Comparison of ENCODE assay signal across 1 cellular context in the genomic region with DNA sequence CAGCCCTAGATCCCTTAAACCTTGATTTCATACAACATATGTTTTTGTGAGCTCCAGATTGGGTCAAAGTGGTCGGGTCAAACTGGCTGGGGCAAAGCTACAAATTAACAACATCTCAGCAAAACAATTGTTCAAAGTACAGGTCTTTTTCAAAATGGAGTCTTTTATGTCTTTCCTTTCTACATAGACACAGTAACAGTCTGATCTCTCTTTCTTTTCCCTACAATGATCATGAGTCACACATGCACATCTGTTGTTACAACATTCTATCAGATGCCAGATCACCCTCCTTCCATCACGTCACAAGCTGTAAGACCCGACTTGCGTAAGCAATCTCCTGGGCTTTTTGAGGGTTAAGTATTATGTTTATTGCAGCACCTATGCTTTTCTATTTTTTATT.
TF ChIP-seq lines count a peak whose summit lies in the region.

No MANE protein-coding gene starts in this region.

TF ChIP-seq in K562, 482 proteins besides CTCF, POLR2A, EP300 and RAD21 (continued from another document and continues in another):
- TF ChIP-seq PYGO2 (tag; IDR thresholded peaks at IDR 0.05), result peak; percentile 7; the same call in 1 of the 2 replicates
- TF ChIP-seq DIDO1 (tag; IDR thresholded peaks at IDR 0.05; ENCODE audit: low read depth), result peak; percentile 59; the same call in 1 of the 2 replicates
- TF ChIP-seq ZNF239 (CRISPR knock-in tag; IDR thresholded peaks at IDR 0.05), result peak; percentile 72
- TF ChIP-seq, protein P1, sequence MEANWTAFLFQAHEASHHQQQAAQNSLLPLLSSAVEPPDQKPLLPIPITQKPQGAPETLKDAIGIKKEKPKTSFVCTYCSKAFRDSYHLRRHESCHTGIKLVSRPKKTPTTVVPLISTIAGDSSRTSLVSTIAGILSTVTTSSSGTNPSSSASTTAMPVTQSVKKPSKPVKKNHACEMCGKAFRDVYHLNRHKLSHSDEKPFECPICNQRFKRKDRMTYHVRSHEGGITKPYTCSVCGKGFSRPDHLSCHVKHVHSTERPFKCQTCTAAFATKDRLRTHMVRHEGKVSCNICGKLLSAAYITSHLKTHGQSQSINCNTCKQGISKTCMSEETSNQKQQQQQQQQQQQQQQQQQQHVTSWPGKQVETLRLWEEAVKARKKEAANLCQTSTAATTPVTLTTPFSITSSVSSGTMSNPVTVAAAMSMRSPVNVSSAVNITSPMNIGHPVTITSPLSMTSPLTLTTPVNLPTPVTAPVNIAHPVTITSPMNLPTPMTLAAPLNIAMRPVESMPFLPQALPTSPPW (CRISPR knock-in tag; IDR thresholded peaks at IDR 0.05), result peak; percentile 23; the same call in 1 of the 2 replicates
- TF ChIP-seq FOXK2 (conservative IDR thresholded peaks at IDR 0.05 in 1 of 2, IDR thresholded peaks at IDR 0.05 in 1 of 2; ENCODE audit: low read depth in 2 of 2), result 0 out of 4 replicates have a peak, but pooled peaks of 1 of the 2 experiments have one; percentile 28
- TF ChIP-seq ERF (CRISPR knock-in tag; IDR thresholded peaks at IDR 0.05), result 0 out of 2 replicates have a peak, but pooled peaks have one; percentile 33
- peak; percentile 58; the same call in 1 of the 2 replicates for TF ChIP-seq ZNF134 (CRISPR knock-in tag; conservative IDR thresholded peaks at IDR 0.05)
- no peak for TF ChIP-seq FOXA1 (IDR thresholded peaks at IDR 0.05; ENCODE audit: borderline replicate concordance)
- TF ChIP-seq CEBPB (tag; IDR thresholded peaks at IDR 0.05), result peak; percentile 84
- 0 out of 2 replicates have a peak, but pooled peaks have one; percentile 29 for TF ChIP-seq ZNF324 (CRISPR knock-in tag; IDR thresholded peaks at IDR 0.05)
- TF ChIP-seq, protein P2, sequence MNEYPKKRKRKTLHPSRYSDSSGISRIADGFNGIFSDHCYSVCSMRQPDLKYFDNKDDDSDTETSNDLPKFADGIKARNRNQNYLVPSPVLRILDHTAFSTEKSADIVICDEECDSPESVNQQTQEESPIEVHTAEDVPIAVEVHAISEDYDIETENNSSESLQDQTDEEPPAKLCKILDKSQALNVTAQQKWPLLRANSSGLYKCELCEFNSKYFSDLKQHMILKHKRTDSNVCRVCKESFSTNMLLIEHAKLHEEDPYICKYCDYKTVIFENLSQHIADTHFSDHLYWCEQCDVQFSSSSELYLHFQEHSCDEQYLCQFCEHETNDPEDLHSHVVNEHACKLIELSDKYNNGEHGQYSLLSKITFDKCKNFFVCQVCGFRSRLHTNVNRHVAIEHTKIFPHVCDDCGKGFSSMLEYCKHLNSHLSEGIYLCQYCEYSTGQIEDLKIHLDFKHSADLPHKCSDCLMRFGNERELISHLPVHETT (CRISPR knock-in tag; conservative IDR thresholded peaks at IDR 0.05 in 1 of 2, IDR thresholded peaks at IDR 0.05 in 1 of 2), result peak in 1 of 2 experiments; percentile 76; a peak in 1 of 4 replicates
- TF ChIP-seq, protein P3, sequence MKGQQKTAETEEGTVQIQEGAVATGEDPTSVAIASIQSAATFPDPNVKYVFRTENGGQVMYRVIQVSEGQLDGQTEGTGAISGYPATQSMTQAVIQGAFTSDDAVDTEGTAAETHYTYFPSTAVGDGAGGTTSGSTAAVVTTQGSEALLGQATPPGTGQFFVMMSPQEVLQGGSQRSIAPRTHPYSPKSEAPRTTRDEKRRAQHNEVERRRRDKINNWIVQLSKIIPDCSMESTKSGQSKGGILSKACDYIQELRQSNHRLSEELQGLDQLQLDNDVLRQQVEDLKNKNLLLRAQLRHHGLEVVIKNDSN (CRISPR knock-in tag; IDR thresholded peaks at IDR 0.05), result no peak
- TF ChIP-seq JUN (IDR thresholded peaks at IDR 0.05; ENCODE audit: borderline replicate concordance, low read depth, low read length), result peak; percentile 56; the same call in 1 of the 2 replicates
- no peak for TF ChIP-seq JUN (CRISPR knock-in tag; IDR thresholded peaks at IDR 0.05; ENCODE audit: borderline replicate concordance)
- peak; percentile 79 for TF ChIP-seq PTTG1 (tag; IDR thresholded peaks at IDR 0.05; ENCODE audit: low read depth)
- peak; percentile 96 for TF ChIP-seq ZNF589 (CRISPR knock-in tag; IDR thresholded peaks at IDR 0.05; ENCODE audit: low read depth)
- no peak for TF ChIP-seq MYBL2 (IDR thresholded peaks at IDR 0.05; ENCODE audit: low read depth)
- TF ChIP-seq MYBL2 (CRISPR knock-in tag; IDR thresholded peaks at IDR 0.05; ENCODE audit: borderline replicate concordance), result no peak
- TF ChIP-seq SMARCE1 (IDR thresholded peaks at IDR 0.05), result no peak
- TF ChIP-seq GTF2E2 (tag; IDR thresholded peaks at IDR 0.05), result peak; percentile 49; the same call in 1 of the 2 replicates
- TF ChIP-seq ZNF175 (CRISPR knock-in tag; IDR thresholded peaks at IDR 0.05; ENCODE audit: low read depth), result peak; percentile 96
- peak; percentile 70 to 71; a peak in 3 of 4 replicates for TF ChIP-seq TRIM24 (IDR thresholded peaks at IDR 0.05)
- TF ChIP-seq SMARCA4 (IDR thresholded peaks at IDR 0.05), result peak; percentile 51; the same call in 1 of the 2 replicates
- 0 out of 2 replicates have a peak, but pooled peaks have one; percentile 11 for TF ChIP-seq HEY1 (CRISPR knock-in tag; IDR thresholded peaks at IDR 0.05; ENCODE audit: borderline replicate concordance)
- TF ChIP-seq CREM (IDR thresholded peaks at IDR 0.05; ENCODE audit: low read depth), result peak; percentile 83
- TF ChIP-seq SMAD3 (CRISPR knock-in tag; conservative IDR thresholded peaks at IDR 0.05), result peak; percentile 76
- 0 out of 2 replicates have a peak, but pooled peaks have one; percentile 8 for TF ChIP-seq DEAF1 (CRISPR knock-in tag; IDR thresholded peaks at IDR 0.05)
- peak; percentile 82; the same call in 1 of the 2 replicates for TF ChIP-seq NFXL1 (CRISPR knock-in tag; IDR thresholded peaks at IDR 0.05)
- TF ChIP-seq ESRRB (CRISPR knock-in tag; IDR thresholded peaks at IDR 0.05; ENCODE audit: borderline replicate concordance), result peak; percentile 55; the same call in 1 of the 2 replicates
- no peak for TF ChIP-seq EHMT2 (IDR thresholded peaks at IDR 0.05)
- no peak for TF ChIP-seq HNRNPK (IDR thresholded peaks at IDR 0.05; ENCODE audit: low read depth, low read length, poor library complexity, severe bottlenecking)
- peak; percentile 49; the same call in 1 of the 2 replicates for TF ChIP-seq ARID1B (IDR thresholded peaks at IDR 0.05)
- TF ChIP-seq KLF16 (IDR thresholded peaks at IDR 0.05), result no peak
- TF ChIP-seq NRF1 (conservative IDR thresholded peaks at IDR 0.05 in 1 of 2, IDR thresholded peaks at IDR 0.05 in 1 of 2), result peak; percentile 33 to 35; a peak in 2 of 4 replicates
- TF ChIP-seq TCFL5 (CRISPR knock-in tag; conservative IDR thresholded peaks at IDR 0.05), result peak; percentile 13; the same call in 1 of the 2 replicates
- TF ChIP-seq FOSL1 (tag; conservative IDR thresholded peaks at IDR 0.05), result peak; percentile 89
- no peak for TF ChIP-seq ZNF24 (IDR thresholded peaks at IDR 0.05)
- TF ChIP-seq ZNF41 (CRISPR knock-in tag; conservative IDR thresholded peaks at IDR 0.05), result peak; percentile 81; the same call in 1 of the 2 replicates
- peak; percentile 46; the same call in 1 of the 2 replicates for TF ChIP-seq ZSCAN32 (CRISPR knock-in tag; IDR thresholded peaks at IDR 0.05)
- TF ChIP-seq ZZZ3 (IDR thresholded peaks at IDR 0.05), result no peak
- TF ChIP-seq PATZ1 (CRISPR knock-in tag; IDR thresholded peaks at IDR 0.05; ENCODE audit: borderline replicate concordance), result peak; percentile 53; the same call in 1 of the 2 replicates
- no peak for TF ChIP-seq HMG20B (CRISPR knock-in tag; IDR thresholded peaks at IDR 0.05)
- no peak for TF ChIP-seq HNRNPLL (IDR thresholded peaks at IDR 0.05; ENCODE audit: low read depth, low read length, poor library complexity, severe bottlenecking)
- peak; percentile 80 for TF ChIP-seq ZBTB9 (CRISPR knock-in tag; IDR thresholded peaks at IDR 0.05)
- TF ChIP-seq, protein P4, sequence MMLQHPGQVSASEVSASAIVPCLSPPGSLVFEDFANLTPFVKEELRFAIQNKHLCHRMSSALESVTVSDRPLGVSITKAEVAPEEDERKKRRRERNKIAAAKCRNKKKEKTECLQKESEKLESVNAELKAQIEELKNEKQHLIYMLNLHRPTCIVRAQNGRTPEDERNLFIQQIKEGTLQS (IDR thresholded peaks at IDR 0.05), result peak; percentile 88
- TF ChIP-seq, protein P4 (CRISPR knock-in tag; conservative IDR thresholded peaks at IDR 0.05), result no peak
- TF ChIP-seq KLF6 (CRISPR knock-in tag; IDR thresholded peaks at IDR 0.05; ENCODE audit: borderline replicate concordance), result peak; percentile 64; the same call in 1 of the 2 replicates
- TF ChIP-seq EP400 (IDR thresholded peaks at IDR 0.05), result no peak
- TF ChIP-seq ATF1 (CRISPR knock-in tag; IDR thresholded peaks at IDR 0.05), result no peak
- peak; percentile 68 for TF ChIP-seq ATF1 (tag; IDR thresholded peaks at IDR 0.05)
- TF ChIP-seq BCL6 (CRISPR knock-in tag; IDR thresholded peaks at IDR 0.05), result peak; percentile 58; the same call in 1 of the 2 replicates
- TF ChIP-seq TAF9B (IDR thresholded peaks at IDR 0.05; ENCODE audit: partially characterized antibody), result peak; percentile 12
- no peak for TF ChIP-seq HNRNPL (IDR thresholded peaks at IDR 0.05; ENCODE audit: low read depth, low read length)
- TF ChIP-seq, protein P5, sequence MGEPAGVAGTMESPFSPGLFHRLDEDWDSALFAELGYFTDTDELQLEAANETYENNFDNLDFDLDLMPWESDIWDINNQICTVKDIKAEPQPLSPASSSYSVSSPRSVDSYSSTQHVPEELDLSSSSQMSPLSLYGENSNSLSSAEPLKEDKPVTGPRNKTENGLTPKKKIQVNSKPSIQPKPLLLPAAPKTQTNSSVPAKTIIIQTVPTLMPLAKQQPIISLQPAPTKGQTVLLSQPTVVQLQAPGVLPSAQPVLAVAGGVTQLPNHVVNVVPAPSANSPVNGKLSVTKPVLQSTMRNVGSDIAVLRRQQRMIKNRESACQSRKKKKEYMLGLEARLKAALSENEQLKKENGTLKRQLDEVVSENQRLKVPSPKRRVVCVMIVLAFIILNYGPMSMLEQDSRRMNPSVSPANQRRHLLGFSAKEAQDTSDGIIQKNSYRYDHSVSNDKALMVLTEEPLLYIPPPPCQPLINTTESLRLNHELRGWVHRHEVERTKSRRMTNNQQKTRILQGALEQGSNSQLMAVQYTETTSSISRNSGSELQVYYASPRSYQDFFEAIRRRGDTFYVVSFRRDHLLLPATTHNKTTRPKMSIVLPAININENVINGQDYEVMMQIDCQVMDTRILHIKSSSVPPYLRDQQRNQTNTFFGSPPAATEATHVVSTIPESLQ (CRISPR knock-in tag; IDR thresholded peaks at IDR 0.05), result no peak
- peak in 1 of 2 experiments; percentile 75; a peak in 2 of 4 replicates for TF ChIP-seq TEAD1 (CRISPR knock-in tag; IDR thresholded peaks at IDR 0.05)
- TF ChIP-seq PKNOX1 (IDR thresholded peaks at IDR 0.05), result peak; percentile 11; the same call in 1 of the 2 replicates
- peak in 1 of 2 experiments; percentile 49; a peak in 2 of 4 replicates for TF ChIP-seq MAZ (CRISPR knock-in tag; conservative IDR thresholded peaks at IDR 0.05 in 1 of 2, IDR thresholded peaks at IDR 0.05 in 1 of 2)
- TF ChIP-seq, protein P6, sequence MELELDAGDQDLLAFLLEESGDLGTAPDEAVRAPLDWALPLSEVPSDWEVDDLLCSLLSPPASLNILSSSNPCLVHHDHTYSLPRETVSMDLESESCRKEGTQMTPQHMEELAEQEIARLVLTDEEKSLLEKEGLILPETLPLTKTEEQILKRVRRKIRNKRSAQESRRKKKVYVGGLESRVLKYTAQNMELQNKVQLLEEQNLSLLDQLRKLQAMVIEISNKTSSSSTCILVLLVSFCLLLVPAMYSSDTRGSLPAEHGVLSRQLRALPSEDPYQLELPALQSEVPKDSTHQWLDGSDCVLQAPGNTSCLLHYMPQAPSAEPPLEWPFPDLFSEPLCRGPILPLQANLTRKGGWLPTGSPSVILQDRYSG (tag; conservative IDR thresholded peaks at IDR 0.05; ENCODE audit: low read depth), result peak; percentile 38; the same call in 1 of the 2 replicates
